ENCODE assay signal across 18 cellular contexts in genomic region chr4:142801966-142802365, GRCh38. TPM values are rescaled to one million over a fixed set of nuclear protein-coding genes. Genes with fewer than 3 reads are reported as not detected.
DNase-seq lines count a peak whose midpoint lies in the region; ATAC-seq, FAIRE-seq and TF ChIP-seq lines count a peak whose summit lies in the region.
"Had no signal": no experiment of that assay in that cellular context is flagged by ENCODE, and none has a peak within 500 bp of the region (broad histone marks: within the 10 kb centered on the region; RNA-seq: fewer than 3 reads in every experiment).

No MANE protein-coding gene starts in this region.

- no peak for TF ChIP-seq CTCF in MCF 10A (IDR thresholded peaks at IDR 0.05; ENCODE audit: unreplicated experiment)
- TF ChIP-seq CTCF in breast epithelium (IDR thresholded peaks at IDR 0.05): no peak
- TF ChIP-seq CTCF in epithelial cell of esophagus (IDR thresholded peaks at IDR 0.05; ENCODE audit: insufficient read depth, low read depth, low read length, missing control alignments): no peak
- no peak for TF ChIP-seq CTCF in pancreas (IDR thresholded peaks at IDR 0.05)

- no peaks in the 10 kb centered on the region for H3K36me3 Mint-ChIP-seq in MCF 10A (ENCODE audit: insufficient read depth, unreplicated experiment)

- POLR2A ChIA-PET in MCF 10A (lab: Yijun Ruan, JAX): interaction anchor here (0.6 kb wide), 1 partner anchor 23 kb away, joined by 3 read pairs; no protein-coding TSS in a partner anchor

- H3K27ac ChIP-seq in breast epithelium (no peak overlapping the region), pancreas (no peak overlapping the region)
- H3K27ac ChIP-seq: 22Rv1, body of pancreas, prostate gland, thoracic aorta had no signal

- H3K9me3 ChIP-seq in breast epithelium (no peaks in the 10 kb centered on the region), pancreas (no peaks in the 10 kb centered on the region)
- H3K9me3 ChIP-seq: body of pancreas, prostate gland, thoracic aorta had no signal

- H3K36me3 ChIP-seq in breast epithelium: no peaks in the 10 kb centered on the region
- no peaks in the 10 kb centered on the region for H3K36me3 ChIP-seq in pancreas
- H3K36me3 ChIP-seq: prostate gland, thoracic aorta had no signal

- no peaks in the 10 kb centered on the region for H3K9me3 Mint-ChIP-seq in MCF 10A (ENCODE audit: unreplicated experiment)

- DNase-seq in DMS53 (lab: John Stamatoyannopoulos, UW) (peak; percentile 32), DMS53 treated with DMSO at 0.1 percent for 48 hours (lab: John Stamatoyannopoulos, UW; ENCODE audit: unreplicated experiment) (no peak), MCF 10A (ENCODE audit: unreplicated experiment) (peak; percentile 39), breast epithelium (ENCODE audit: low spot score in 2 of 2) (no peak), epithelial cell of esophagus (ENCODE audit: low read depth) (peak; percentile 94), pancreas (no peak), 8988T (no peak)
- DNase-seq: activated CD8-positive, alpha-beta memory T cell treated with anti-CD3 and anti-CD28 coated beads, Interleukin-2, amount 50 U/mL, for 4 hours; AML-193; body of pancreas; KBM-7; MV-4-11; NCI-H1694 had no signal

- intact Hi-C loops in MCF 10A (cut with micrococcal nuclease) (no loop called here), breast epithelium (cut with DNase I; ENCODE audit: low total_unique reads) (no loop called here), pancreas (cut with DNase I) (no loop called here)

- CTCF ChIA-PET in MCF 10A (lab: Yijun Ruan, JAX): no interaction called here

- ATAC-seq in HG03108 (IDR thresholded peaks at IDR 0.05; ENCODE audit: unreplicated experiment): no peak
- ATAC-seq in pancreas: no peak
- ATAC-seq: body of pancreas had no signal

- no peaks in the 10 kb centered on the region for H3K27me3 ChIP-seq in breast epithelium
- H3K27me3 ChIP-seq in pancreas: no peaks in the 10 kb centered on the region
- H3K27me3 ChIP-seq: body of pancreas had no signal

- H3K27ac Mint-ChIP-seq in MCF 10A (ENCODE audit: low read depth, unreplicated experiment): no peak overlapping the region

- H3K27me3 Mint-ChIP-seq in MCF 10A (ENCODE audit: insufficient read depth, unreplicated experiment): no peaks in the 10 kb centered on the region

- no peak for TF ChIP-seq POLR2A in breast epithelium (IDR thresholded peaks at IDR 0.05)

- FAIRE-seq in pancreas (lab: Jason Lieb, UNC): no peak
- FAIRE-seq: colon had no signal

- 77 to 84% methylated on average over 2 of the region's 2 CpGs for WGBS in pancreas, 2 donors

- H3K4me3 ChIP-seq in breast epithelium (no peak overlapping the region), epithelial cell of esophagus (ENCODE audit: low read length) (no peak overlapping the region), pancreas (no peak overlapping the region)
- H3K4me3 ChIP-seq: body of pancreas, prostate gland, thoracic aorta had no signal

- no peaks in the 10 kb centered on the region for H3K4me1 ChIP-seq in breast epithelium
- no peaks in the 10 kb centered on the region for H3K4me1 ChIP-seq in pancreas
- H3K4me1 ChIP-seq: body of pancreas, prostate gland had no signal

- peaks cover 5% of the 10 kb centered on the region for H3K4me1 Mint-ChIP-seq in MCF 10A (ENCODE audit: insufficient read depth, unreplicated experiment)

- BruUV-seq in MCF 10A (replicated peaks; lab: Mats Ljungman, UMichigan): no TSS peak

- H3K4me3 Mint-ChIP-seq in MCF 10A (ENCODE audit: unreplicated experiment): no peak overlapping the region

RNA-seq across cellular contexts. Expression of gene INPP4B, which starts 44.1 kb away (rescaled TPM):
- total RNA-seq in MCF 10A (2022) (11.5 and 17.6 TPM in 2 replicates), breast epithelium (100 to 1,000 TPM in 1 of 3 donors, 10 to 100 TPM in 2; 15.8 to 113 (median 93.4) TPM), pancreas (10 to 100 TPM in 2 of 6 donors, 1 to 10 TPM in 4; 3.9 to 12.9 (median 6.9) TPM)
- polyA plus RNA-seq in pancreas: 1 to 10 TPM; 1.2 to 1.7 TPM

Comparison
In these comparisons a context has a peak if more than half of its experiments do, and no peak if none do; other contexts are left out.
1. DNase-seq: peak in DMS53 (single experiment), MCF 10A (single experiment) and epithelial cell of esophagus (single experiment); none in DMS53 treated with DMSO at 0.1 percent for 48 hours (single experiment), breast epithelium (0 of 2), pancreas (0 of 6) and 8988T (single experiment).